15 cellular contexts compared by ENCODE assay signal in genomic region chr1:64398937-64399336, GRCh38.
"Had no signal": no experiment of that assay in that cellular context is flagged by ENCODE, and none has a peak within 500 bp of the region (broad histone marks: within the 10 kb centered on the region; RNA-seq: fewer than 3 reads in every experiment).

No MANE protein-coding gene starts in this region.

- ATAC-seq: gastroesophageal sphincter, lower lobe of right lung, pancreas, right cardiac atrium had no signal

- H3K4me3 ChIP-seq: esophagus squamous epithelium, gastroesophageal sphincter, left ventricle myocardium inferior, lower lobe of right lung, pancreas, smooth muscle cell had no signal

- H3K4me1 ChIP-seq: esophagus squamous epithelium, gastroesophageal sphincter, left ventricle myocardium inferior, lower lobe of right lung, pancreas had no signal

- H3K9me3 ChIP-seq: esophagus squamous epithelium, gastroesophageal sphincter, left ventricle myocardium inferior, lower lobe of right lung, pancreas had no signal

- DNase-seq: effector memory CD4-positive, alpha-beta T cell; esophagus squamous epithelium; foreskin fibroblast; glutamatergic neuron; islet precursor cell; left ventricle myocardium inferior; lower lobe of right lung; occipital lobe; pancreas; right cardiac atrium; stimulated activated CD4-positive, alpha-beta T cell treated with anti-CD3 and anti-CD28 coated beads, Interleukin-2, amount 100 ng/mL, for 48 hours; stimulated activated naive CD4-positive, alpha-beta T cell treated with Interleukin-2 at 50 U/mL for 16 hours; trophoblast cell had no signal

- H3K36me3 ChIP-seq: esophagus squamous epithelium, gastroesophageal sphincter, left ventricle myocardium inferior, lower lobe of right lung, pancreas had no signal
